25 cellular contexts compared by ENCODE assay signal in the genomic region with DNA sequence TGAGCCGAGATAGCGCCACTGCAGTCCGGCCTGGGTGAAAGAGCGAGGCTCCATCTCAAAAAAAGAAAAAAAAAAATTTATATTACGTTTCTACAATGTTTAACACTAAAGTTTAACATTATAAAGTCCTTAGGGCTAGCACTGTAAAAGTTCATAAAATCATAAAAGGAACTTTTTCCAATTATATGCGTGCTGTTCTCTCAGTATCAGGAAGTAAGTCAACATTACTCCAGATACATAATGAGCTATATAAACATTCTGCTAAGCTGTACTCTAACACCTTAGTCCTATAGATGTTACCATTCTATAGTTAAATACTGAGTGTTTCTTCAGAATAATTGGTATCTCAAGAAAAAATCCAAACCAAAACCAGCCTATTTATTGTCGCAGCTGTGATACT.
"Had no signal": no experiment of that assay in that cellular context is flagged by ENCODE, and none has a peak within 500 bp of the region (broad histone marks: within the 10 kb centered on the region; RNA-seq: fewer than 3 reads in every experiment).

No MANE protein-coding gene starts in this region.

- H3K36me3 ChIP-seq: esophagus squamous epithelium, gastrocnemius medialis, heart left ventricle, left lung, lower lobe of right lung had no signal

- H3K9me3 Mint-ChIP-seq: effector memory CD8-positive, alpha-beta T cell had no signal

- H3K4me1 ChIP-seq: esophagus squamous epithelium, gastrocnemius medialis, heart left ventricle, left lung, lower lobe of right lung had no signal

- H3K9me3 ChIP-seq: esophagus squamous epithelium, gastrocnemius medialis had no signal

- DNase-seq: cortex of kidney; effector CD8-positive, alpha-beta T cell; effector memory CD8-positive, alpha-beta T cell; endodermal cell; erythroblast; esophagus squamous epithelium; foreskin fibroblast; foreskin melanocyte; gastrocnemius medialis; heart left ventricle; hypothalamus; immature natural killer cell; islet precursor cell; kidney; kidney glomerular epithelial cell; left lung; left ventricle myocardium superior; lower lobe of right lung; mesenchymal stem cell; naive thymus-derived CD4-positive, alpha-beta T cell had no signal

- H3K27ac Mint-ChIP-seq: dendritic cell treated with granulocyte-macrophage colony-stimulating factor and Interleukin-4, amounts not matched to agents 40 ng/mL and 50 ng/mL, for 4 days; effector memory CD8-positive, alpha-beta T cell; endodermal cell; immature natural killer cell; mesothelial cell of epicardium; naive thymus-derived CD4-positive, alpha-beta T cell had no signal

- H3K27me3 Mint-ChIP-seq: dendritic cell treated with granulocyte-macrophage colony-stimulating factor and Interleukin-4, amounts not matched to agents 40 ng/mL and 50 ng/mL, for 4 days; effector memory CD8-positive, alpha-beta T cell had no signal

- H3K27ac ChIP-seq: epithelial cell of prostate, esophagus squamous epithelium, gastrocnemius medialis, heart left ventricle, hepatocyte, left lung, lower lobe of right lung had no signal

- ATAC-seq: effector memory CD8-positive, alpha-beta T cell; esophagus mucosa; gastrocnemius medialis; heart left ventricle; left lung; left ventricle myocardium superior; lower lobe of right lung; naive thymus-derived CD4-positive, alpha-beta T cell had no signal

- H3K4me1 Mint-ChIP-seq: endodermal cell, immature natural killer cell, mesothelial cell of epicardium had no signal

- H3K27me3 ChIP-seq: esophagus squamous epithelium, gastrocnemius medialis, heart left ventricle, hepatocyte, left lung had no signal

- H3K4me3 Mint-ChIP-seq: dendritic cell treated with granulocyte-macrophage colony-stimulating factor and Interleukin-4, amounts not matched to agents 40 ng/mL and 50 ng/mL, for 4 days; effector memory CD8-positive, alpha-beta T cell; endodermal cell; immature natural killer cell; mesothelial cell of epicardium; naive thymus-derived CD4-positive, alpha-beta T cell had no signal

- H3K4me3 ChIP-seq: esophagus squamous epithelium, gastrocnemius medialis, heart left ventricle, hepatocyte, left lung, lower lobe of right lung had no signal
